Comparison of ENCODE assay signal across 23 cellular contexts in the genomic region with DNA sequence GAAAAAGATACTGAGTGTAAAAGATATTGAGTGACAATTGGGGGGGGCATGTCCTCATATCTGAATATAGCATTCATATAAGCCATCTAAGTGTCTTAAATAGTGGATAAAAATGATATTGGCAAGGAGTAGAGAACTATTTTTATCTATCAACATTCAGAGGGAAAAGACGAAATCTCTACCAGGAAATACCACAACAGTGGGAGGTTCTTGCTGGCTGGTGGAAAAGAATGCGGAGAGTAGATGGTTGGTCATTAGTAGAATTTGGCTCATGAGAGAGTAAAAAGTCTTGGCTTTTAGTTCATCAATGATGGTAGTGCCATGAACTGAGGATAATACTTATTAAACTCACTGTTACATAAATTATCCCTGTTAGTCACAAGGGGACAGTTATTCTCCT. TPM values are rescaled to one million over a fixed set of nuclear protein-coding genes. Genes with fewer than 3 reads are reported as not detected.
DNase-seq lines count a peak whose midpoint lies in the region; ATAC-seq and TF ChIP-seq lines count a peak whose summit lies in the region.
"Had no signal": no experiment of that assay in that cellular context is flagged by ENCODE, and none has a peak within 500 bp of the region (broad histone marks: within the 10 kb centered on the region; RNA-seq: fewer than 3 reads in every experiment).

No MANE protein-coding gene starts in this region.

- no peak for TF ChIP-seq POLR2A in testis (IDR thresholded peaks at IDR 0.05)

- H3K36me3 Mint-ChIP-seq in chondrocyte (ENCODE audit: low read depth), result no peaks in the 10 kb centered on the region
- H3K36me3 Mint-ChIP-seq in mesothelial cell of epicardium, result peaks cover 24% of the 10 kb centered on the region
- peaks cover 0 to 1% (median 0%) of the 10 kb centered on the region in 3 donors for H3K36me3 Mint-ChIP-seq in CD8-positive, alpha-beta memory T cell
- H3K36me3 Mint-ChIP-seq: stimulated activated naive B cell treated with anti-CD40 and anti-IgM and Interleukin-4, amounts not matched to agents 10 μg/mL and 1 μg/mL and 100 μg/mL, for 72 hours had no signal

- peak; percentile 68 for DNase-seq in AG10803 (ENCODE audit: low read depth)
- DNase-seq in NCI-H226, result peak; percentile 75
- DNase-seq in chondrocyte (ENCODE audit: low spot score), result no peak
- no peak for DNase-seq in mesothelial cell of epicardium (ENCODE audit: low spot score in 2 of 2, unreplicated experiment in 2 of 2)
- no peak for DNase-seq in CD8-positive, alpha-beta memory T cell
- no peak for DNase-seq in testis
- DNase-seq: activated CD4-positive, alpha-beta T cell treated with anti-CD3 and anti-CD28 coated beads, Interleukin-2, amount 10 ng/mL, durations not matched to agents 7 days and 5 days; activated CD8-positive, alpha-beta memory T cell treated with anti-CD3 and anti-CD28 coated beads, Interleukin-2, amount 50 U/mL, for 48 hours; activated gamma-delta T cell; adrenal gland; gastrocnemius medialis; HCEC 1CT; Karpas-422; mucosa of descending colon; NCI-H1417 treated with DMSO at 0.1 percent for 48 hours; NCI-H2171; occipital lobe; Peyer's patch; right cardiac atrium; stimulated activated naive B cell treated with anti-CD40 and anti-IgM and Interleukin-4, amounts not matched to agents 10 μg/mL and 1 μg/mL and 100 μg/mL, for 72 hours; transverse colon had no signal

- no peak for TF ChIP-seq CTCF in AG10803 (conservative IDR thresholded peaks at IDR 0.05; ENCODE audit: low read length)
- no peak for TF ChIP-seq CTCF in chondrocyte (IDR thresholded peaks at IDR 0.05)
- no peak for TF ChIP-seq CTCF in mesothelial cell of epicardium (IDR thresholded peaks at IDR 0.05; ENCODE audit: unreplicated experiment)
- no peak for TF ChIP-seq CTCF in testis (IDR thresholded peaks at IDR 0.05)

- H3K27ac Mint-ChIP-seq in chondrocyte (ENCODE audit: unreplicated experiment) (peak overlapping the region; percentile 82), mesothelial cell of epicardium (peak overlapping the region; percentile 4)
- no peak overlapping the region for H3K27ac Mint-ChIP-seq in CD8-positive, alpha-beta memory T cell
- H3K27ac Mint-ChIP-seq: activated CD4-positive, alpha-beta T cell treated with anti-CD3 and anti-CD28 coated beads, Interleukin-2, amount 10 ng/mL, durations not matched to agents 7 days and 5 days; stimulated activated naive B cell treated with anti-CD40 and anti-IgM and Interleukin-4, amounts not matched to agents 10 μg/mL and 1 μg/mL and 100 μg/mL, for 72 hours had no signal

- no peaks in the 10 kb centered on the region for H3K36me3 ChIP-seq in CD8-positive, alpha-beta memory T cell (ENCODE audit: insufficient read depth, low read length)
- no peaks in the 10 kb centered on the region for H3K36me3 ChIP-seq in testis (ENCODE audit: low read depth, missing control alignments)
- H3K36me3 ChIP-seq: adrenal gland, gastrocnemius medialis, Peyer's patch, transverse colon had no signal

- H3K27ac ChIP-seq in CD8-positive, alpha-beta memory T cell (ENCODE audit: low read depth, low read length), result no peak overlapping the region
- no peak overlapping the region for H3K27ac ChIP-seq in testis
- H3K27ac ChIP-seq: gastrocnemius medialis, Peyer's patch, transverse colon had no signal

- no peaks in the 10 kb centered on the region for H3K9me3 ChIP-seq in CD8-positive, alpha-beta memory T cell (ENCODE audit: low read length)
- no peaks in the 10 kb centered on the region for H3K9me3 ChIP-seq in testis
- H3K9me3 ChIP-seq: adrenal gland, gastrocnemius medialis, mucosa of descending colon, Peyer's patch, transverse colon had no signal

- H3K4me3 Mint-ChIP-seq in chondrocyte (ENCODE audit: unreplicated experiment) (peak overlapping the region; percentile 10), mesothelial cell of epicardium (no peak overlapping the region)
- peak overlapping the region in 1 of 7 donors; percentile 9 for H3K4me3 Mint-ChIP-seq in CD8-positive, alpha-beta memory T cell
- H3K4me3 Mint-ChIP-seq: activated CD4-positive, alpha-beta T cell treated with anti-CD3 and anti-CD28 coated beads, Interleukin-2, amount 10 ng/mL, durations not matched to agents 7 days and 5 days; stimulated activated naive B cell treated with anti-CD40 and anti-IgM and Interleukin-4, amounts not matched to agents 10 μg/mL and 1 μg/mL and 100 μg/mL, for 72 hours had no signal

- H3K4me1 Mint-ChIP-seq in chondrocyte (ENCODE audit: low read depth) (peaks cover 32% of the 10 kb centered on the region), mesothelial cell of epicardium (peaks cover 17% of the 10 kb centered on the region)
- peaks cover 17 to 31% (median 17%) of the 10 kb centered on the region in 3 donors for H3K4me1 Mint-ChIP-seq in CD8-positive, alpha-beta memory T cell

- no peak for ATAC-seq in HG02642 (IDR thresholded peaks at IDR 0.05; ENCODE audit: poor library complexity, unreplicated experiment)
- ATAC-seq in GM19467 (IDR thresholded peaks at IDR 0.05; ENCODE audit: unreplicated experiment), result no peak
- ATAC-seq: gastrocnemius medialis; mucosa of descending colon; right cardiac atrium; stimulated activated naive B cell treated with anti-CD40 and anti-IgM and Interleukin-4, amounts not matched to agents 10 μg/mL and 1 μg/mL and 100 μg/mL, for 72 hours had no signal

- H3K27me3 Mint-ChIP-seq in chondrocyte (ENCODE audit: low read depth), result no peaks in the 10 kb centered on the region
- H3K27me3 Mint-ChIP-seq in mesothelial cell of epicardium (ENCODE audit: low read depth), result no peaks in the 10 kb centered on the region
- no peaks in the 10 kb centered on the region for H3K27me3 Mint-ChIP-seq in CD8-positive, alpha-beta memory T cell
- H3K27me3 Mint-ChIP-seq: activated CD4-positive, alpha-beta T cell treated with anti-CD3 and anti-CD28 coated beads, Interleukin-2, amount 10 ng/mL, durations not matched to agents 7 days and 5 days; stimulated activated naive B cell treated with anti-CD40 and anti-IgM and Interleukin-4, amounts not matched to agents 10 μg/mL and 1 μg/mL and 100 μg/mL, for 72 hours had no signal

- WGBS in testis, 2 donors, result 72 to 74% methylated on average over 2 of the region's 2 CpGs

- intact Hi-C loops in testis (cut with DNase I; ENCODE audit: low total_unique reads), result no loop called here

- POLR2A ChIA-PET in CD8-positive, alpha-beta memory T cell (lab: Charles Lee), result no interaction called here

- CTCF ChIA-PET in CD8-positive, alpha-beta memory T cell (lab: Charles Lee), result no interaction called here

- peaks cover 12% of the 10 kb centered on the region for H3K4me1 ChIP-seq in CD8-positive, alpha-beta memory T cell (ENCODE audit: insufficient read depth, low read length)
- H3K4me1 ChIP-seq in testis, result peaks cover 6% of the 10 kb centered on the region

- no peaks in the 10 kb centered on the region for H3K27me3 ChIP-seq in CD8-positive, alpha-beta memory T cell (ENCODE audit: insufficient read depth, low read length, poor library complexity, severe bottlenecking)
- H3K27me3 ChIP-seq in testis, result no peaks in the 10 kb centered on the region
- H3K27me3 ChIP-seq: adrenal gland, gastrocnemius medialis, Peyer's patch, transverse colon had no signal

- H3K4me3 ChIP-seq in AG10803 (ENCODE audit: low read length), result no peak overlapping the region
- no peak overlapping the region for H3K4me3 ChIP-seq in CD8-positive, alpha-beta memory T cell (ENCODE audit: low read length)
- no peak overlapping the region for H3K4me3 ChIP-seq in testis
- H3K4me3 ChIP-seq: gastrocnemius medialis, mucosa of descending colon, Peyer's patch, transverse colon had no signal

- H3K9me3 Mint-ChIP-seq in chondrocyte (ENCODE audit: low read depth), result no peaks in the 10 kb centered on the region
- peaks cover 11% of the 10 kb centered on the region for H3K9me3 Mint-ChIP-seq in mesothelial cell of epicardium
- H3K9me3 Mint-ChIP-seq in CD8-positive, alpha-beta memory T cell, result no peaks in the 10 kb centered on the region
- H3K9me3 Mint-ChIP-seq: stimulated activated naive B cell treated with anti-CD40 and anti-IgM and Interleukin-4, amounts not matched to agents 10 μg/mL and 1 μg/mL and 100 μg/mL, for 72 hours had no signal

RNA-seq across cellular contexts. Expression of gene TCF12, which starts 4.8 kb away (rescaled TPM):
- total RNA-seq in chondrocyte (106 to 154 TPM (median 110 TPM) in 3 replicates), mesothelial cell of epicardium (188 to 194 TPM (median 192 TPM) in 3 replicates), testis (100 to 1,000 TPM; 146 to 152 TPM)
- 10 to 100 TPM; 69.9 to 79.2 TPM for total RNA-seq in CD8-positive, alpha-beta memory T cell
- 54.3 TPM for polyA plus RNA-seq in CD8-positive, alpha-beta memory T cell
- polyA plus RNA-seq in testis (ENCODE audit: insufficient read depth, low read depth, low replicate concordance), result 51.8 TPM

Comparison
In these comparisons a context has a peak if more than half of its experiments do, and no peak if none do; other contexts are left out.
1. DNase-seq: peak in AG10803 (single experiment) and NCI-H226 (single experiment); none in chondrocyte (single experiment), mesothelial cell of epicardium (0 of 2), CD8-positive, alpha-beta memory T cell (0 of 5) and testis (single experiment).
2. H3K27ac Mint-ChIP-seq: peak in chondrocyte (single experiment) and mesothelial cell of epicardium (single experiment); none in CD8-positive, alpha-beta memory T cell (0 of 8).